In genomic region chr17:45277216-45277849, GRCh38 we compare ENCODE assay signal across 1 cellular context.
TF ChIP-seq lines count a peak whose summit lies in the region.

No MANE protein-coding gene starts in this region.

TF ChIP-seq in GM23338, 12 proteins besides CTCF, POLR2A, EP300 and RAD21 (continued from another document):
- no peak for TF ChIP-seq ZNF462 (CRISPR knock-in tag; IDR thresholded peaks at IDR 0.05)
- TF ChIP-seq CREB1 (CRISPR knock-in tag; IDR thresholded peaks at IDR 0.05; ENCODE audit: low read depth), result no peak
- no peak for TF ChIP-seq ZNF331 (CRISPR knock-in tag; IDR thresholded peaks at IDR 0.05; ENCODE audit: low read depth)
- no peak for TF ChIP-seq JUNB (IDR thresholded peaks at IDR 0.05; ENCODE audit: unreplicated experiment)
- no peak for TF ChIP-seq ETS1 (IDR thresholded peaks at IDR 0.05)
- TF ChIP-seq POLR2AphosphoS5 (IDR thresholded peaks at IDR 0.05; ENCODE audit: low read depth), result no peak
- TF ChIP-seq NANOG (IDR thresholded peaks at IDR 0.05; ENCODE audit: borderline replicate concordance), result no peak
